ENCODE assay signal across 9 cellular contexts in genomic region chr15:41989573-41990242, GRCh38. TPM values are rescaled to one million over a fixed set of nuclear protein-coding genes. Genes with fewer than 3 reads are reported as not detected.
DNase-seq lines count a peak whose midpoint lies in the region; ATAC-seq, FAIRE-seq and TF ChIP-seq lines count a peak whose summit lies in the region.
"Had no signal": no experiment of that assay in that cellular context is flagged by ENCODE, and none has a peak within 500 bp of the region (broad histone marks: within the 10 kb centered on the region; RNA-seq: fewer than 3 reads in every experiment).

No MANE protein-coding gene starts in this region.

- POLR2A ChIA-PET in CD8-positive, alpha-beta T cell (lab: Charles Lee): interaction anchor here (1.2 kb wide), 1 partner anchor 17 kb away, joined by 3 read pairs; the partner anchor contains the start of gene EHD4
- POLR2A ChIA-PET in H1 (lab: Charles Lee; ENCODE audit: partially characterized antibody): interaction anchor here (0.8 to 3.1 kb wide), 5 partner anchors 18 to 71 kb away, joined by 3 to 14 read pairs (median 3); partner anchors contain the start of gene EHD4

- H3K27ac ChIP-seq in CD8-positive, alpha-beta T cell (ENCODE audit: low read depth, low read length): no peak overlapping the region
- no peak overlapping the region for H3K27ac ChIP-seq in H1 (ENCODE audit: low read depth, low read length)

- H4K20me1 ChIP-seq in H1 (replicated peaks in 1 of 2; ENCODE audit: control insufficient read depth in 1 of 2, insufficient read depth in 2 of 2, low read length in 2 of 2): no peaks in the 10 kb centered on the region

- H2BK15ac ChIP-seq in H1 (ENCODE audit: low read length): no peak overlapping the region

- H4K91ac ChIP-seq in H1 (replicated peaks; ENCODE audit: insufficient read length, low read length): peak overlapping the region; percentile 22

- no peak overlapping the region for H3K9ac ChIP-seq in H1 (replicated peaks in 1 of 4; ENCODE audit: extremely low read depth in 1 of 4, low read depth in 3 of 4, low read length in 3 of 4)

- no peak overlapping the region for H3K23ac ChIP-seq in H1 (ENCODE audit: insufficient read length)

- peak; percentile 99 for ATAC-seq in CD8-positive, alpha-beta T cell
- no peak for ATAC-seq in GM18909 (IDR thresholded peaks at IDR 0.05; ENCODE audit: poor library complexity, unreplicated experiment)

- H2AFZ ChIP-seq in H1 (ENCODE audit: low read length): peak overlapping the region; percentile 93

- H4K8ac ChIP-seq in H1 (ENCODE audit: extremely low read depth, insufficient read depth, low read length): peak overlapping the region; percentile 86; the same call in 1 of the 2 replicates

- no peak overlapping the region for H3K4me3 ChIP-seq in CD8-positive, alpha-beta T cell (ENCODE audit: low read depth, low read length)
- H3K4me3 ChIP-seq in H1 (ENCODE audit: extremely low read depth in 1 of 4, insufficient read depth in 2 of 4, low read depth in 3 of 4, low read length in 4 of 4): no peak overlapping the region

- H3K79me2 ChIP-seq in H1 (ENCODE audit: control insufficient read depth in 1 of 2, insufficient read depth in 2 of 2, low read length in 2 of 2): no peaks in the 10 kb centered on the region

- no peaks in the 10 kb centered on the region for H3K9me3 Mint-ChIP-seq in CD8-positive, alpha-beta T cell

- H2BK12ac ChIP-seq in H1 (ENCODE audit: low read depth, low read length): no peak overlapping the region

- no peak overlapping the region for H4K5ac ChIP-seq in H1 (ENCODE audit: insufficient read length, low read depth, low read length)

- TF ChIP-seq RAD21 in H1 (IDR thresholded peaks at IDR 0.05 in 1 of 2, conservative IDR thresholded peaks at IDR 0.05 in 1 of 2; ENCODE audit: low read depth in 2 of 2, low read length in 2 of 2): peak; percentile 99 to 100

- H3K27me3 Mint-ChIP-seq in CD8-positive, alpha-beta T cell (ENCODE audit: low read depth): peaks cover 3% of the 10 kb centered on the region

- TF ChIP-seq POLR2A in H54 (IDR thresholded peaks at IDR 0.05; ENCODE audit: low read depth, low read length): no peak
- TF ChIP-seq POLR2A in H1 (IDR thresholded peaks at IDR 0.05; ENCODE audit: control extremely low read depth in 1 of 2, low read depth in 2 of 2, low read length in 2 of 2): no peak

- intact Hi-C loops in CD8-positive, alpha-beta T cell (cut with DNase I, micrococcal nuclease): loop anchor here (1.0 to 5.0 kb wide), 6 partner anchors 70 to 661 kb away; no protein-coding TSS in a partner anchor

- no peak overlapping the region for H3K4me3 Mint-ChIP-seq in CD8-positive, alpha-beta T cell

- FAIRE-seq in H54 (lab: Jason Lieb, UNC) (no peak), H1 (lab: Jason Lieb, UNC) (peak; percentile 98)

- H2BK120ac ChIP-seq in H1 (replicated peaks; ENCODE audit: low read depth, low read length): no peak overlapping the region

- H3K4me1 ChIP-seq in CD8-positive, alpha-beta T cell (ENCODE audit: insufficient read depth, low read length): no peaks in the 10 kb centered on the region
- peaks cover 0 to 5% (median 1%) of the 10 kb centered on the region in 4 experiments; a peak in 4 of 7 replicates for H3K4me1 ChIP-seq in H1 (replicated peaks in 1 of 4; ENCODE audit: control insufficient read depth in 3 of 4, insufficient read depth in 4 of 4, low read length in 3 of 4)

- H3K79me1 ChIP-seq in H1 (ENCODE audit: low read depth, low read length): no peaks in the 10 kb centered on the region

- H3K56ac ChIP-seq in H1 (replicated peaks; ENCODE audit: insufficient read length, low read depth, low read length): no peak overlapping the region

- no peak for TF ChIP-seq EP300 in H1 (IDR thresholded peaks at IDR 0.05; ENCODE audit: borderline replicate concordance in 1 of 2, low read depth in 2 of 2, low read length in 2 of 2)

- no peak overlapping the region for H3K18ac ChIP-seq in H1 (ENCODE audit: extremely low read depth, low read length)

- no peak overlapping the region for H2BK5ac ChIP-seq in H1 (ENCODE audit: low read depth, low read length)

- no peak overlapping the region for H2AK5ac ChIP-seq in H1 (ENCODE audit: low read depth, low read length)

- 40% methylated on average over 9 of the region's 9 CpGs; no CpG with 5 or more reads in 1 of the 2 experiments for WGBS in H1 (ENCODE audit: extremely low coverage in 1 of 2, insufficient coverage in 1 of 2, insufficient read length in 1 of 2, insufficient replicate concordance in 2 of 2, low coverage in 1 of 2, low lambda C conversion rate in 2 of 2, missing lambda C conversion rate in 1 of 2), 2 experiments

- no peak overlapping the region for H2BK20ac ChIP-seq in H1 (ENCODE audit: low read length)

- DNase-seq in CD8-positive, alpha-beta T cell: peak; percentile 64 to 88 (median 79)
- peak; percentile 82 for DNase-seq in H54 (ENCODE audit: insufficient read length, low spot score)
- peak; percentile 54 for DNase-seq in NCI-H748 (lab: John Stamatoyannopoulos, UW; ENCODE audit: unreplicated experiment)
- DNase-seq in activated CD8-positive, alpha-beta memory T cell treated with anti-CD3 and anti-CD28 coated beads for 24 hours: peak; percentile 98
- peak; percentile 70 to 100 for DNase-seq in H1 (ENCODE audit: low read depth in 1 of 2, low spot score in 2 of 2)
- DNase-seq in mesenteric fat pad (ENCODE audit: low spot score): peak; percentile 94
- DNase-seq in stimulated activated CD8-positive, alpha-beta memory T cell treated with anti-CD3 and anti-CD28 coated beads, Interleukin-2, amount 100 ng/mL, for 1 hour (ENCODE audit: low read depth in 2 of 2): peak; percentile 63 to 68

- no peaks in the 10 kb centered on the region for H3K4me1 Mint-ChIP-seq in CD8-positive, alpha-beta T cell (ENCODE audit: low read depth)

- H3K27ac Mint-ChIP-seq in CD8-positive, alpha-beta T cell: no peak overlapping the region

- H3K4me2 ChIP-seq in H1 (ENCODE audit: insufficient read depth in 1 of 2, low read depth in 2 of 2, low read length in 2 of 2): no peak overlapping the region

- H3K23me2 ChIP-seq in H1 (ENCODE audit: low read depth, low read length): no peaks in the 10 kb centered on the region

- CTCF ChIA-PET in CD8-positive, alpha-beta T cell (lab: Charles Lee): interaction anchor here (0.5 to 6.4 kb wide), 34 partner anchors 8 to 463 kb away, joined by 3 to 43 read pairs (median 4); partner anchors contain the start of genes EHD4, MAPKBP1 and PLA2G4D
- CTCF ChIA-PET in H1 (lab: Charles Lee; ENCODE audit: partially characterized antibody): interaction anchor here (0.7 to 16.4 kb wide), 32 partner anchors 11 to 160 kb away, joined by 3 to 252 read pairs (median 6); partner anchors contain the start of gene EHD4

- H3K9me3 ChIP-seq in CD8-positive, alpha-beta T cell (ENCODE audit: low read length): no peaks in the 10 kb centered on the region
- no peaks in the 10 kb centered on the region for H3K9me3 ChIP-seq in H1 (ENCODE audit: insufficient read depth in 2 of 2, low read depth in 1 of 2, low read length in 1 of 2)

- H3K36me3 ChIP-seq in CD8-positive, alpha-beta T cell (ENCODE audit: insufficient read depth, low read length): no peaks in the 10 kb centered on the region
- H3K36me3 ChIP-seq in H1 (ENCODE audit: control insufficient read depth in 2 of 4, insufficient read depth in 4 of 4, low read length in 3 of 4): no peaks in the 10 kb centered on the region

- TF ChIP-seq CTCF in CD8-positive, alpha-beta T cell (IDR thresholded peaks at IDR 0.05): peak; percentile 90
- peak; percentile 98 to 99 (median 98) for TF ChIP-seq CTCF in H1 (IDR thresholded peaks at IDR 0.05; ENCODE audit: control extremely low read depth in 1 of 3, insufficient read depth in 1 of 3, low read depth in 1 of 3, low read length in 3 of 3)

- H3K4ac ChIP-seq in H1 (replicated peaks; ENCODE audit: insufficient read length, low read depth, low read length): no peak overlapping the region

- H3K27me3 ChIP-seq in CD8-positive, alpha-beta T cell (ENCODE audit: insufficient read depth, low read length): no peaks in the 10 kb centered on the region
- H3K27me3 ChIP-seq in H1 (replicated peaks in 1 of 4; ENCODE audit: control insufficient read depth in 3 of 4, extremely low read depth in 1 of 4, insufficient read depth in 3 of 4, low read length in 3 of 4): no peaks in the 10 kb centered on the region

- no peak overlapping the region for H3K14ac ChIP-seq in H1 (ENCODE audit: insufficient read length)

- no peaks in the 10 kb centered on the region for H3K36me3 Mint-ChIP-seq in CD8-positive, alpha-beta T cell

TF ChIP-seq in H1, 55 proteins besides CTCF, POLR2A, EP300 and RAD21:
- peak; percentile 77 for TF ChIP-seq YY1 (IDR thresholded peaks at IDR 0.05; ENCODE audit: low read depth, low read length)
- TF ChIP-seq MAX (IDR thresholded peaks at IDR 0.05): peak; percentile 66
- TF ChIP-seq GABPA (IDR thresholded peaks at IDR 0.05; ENCODE audit: borderline replicate concordance, insufficient read depth, low read length): peak; percentile 64; the same call in 1 of the 2 replicates
- no peak for TF ChIP-seq SIN3A (conservative IDR thresholded peaks at IDR 0.05 in 1 of 2, IDR thresholded peaks at IDR 0.05 in 1 of 2; ENCODE audit: low read depth in 1 of 2, low read length in 2 of 2)
TF ChIP-seq in H1: peak in this region for 3.

RNA-seq across cellular contexts. Expression of gene EHD4, which starts 17.4 kb away (rescaled TPM):
- 10 to 100 TPM; 36.4 to 40.5 TPM for total RNA-seq in CD8-positive, alpha-beta T cell
- 24.5 and 25.6 TPM in 2 replicates for total RNA-seq in H1 (2021; fragmentation: NEBNext Ultra II Directional; extraction: Animal tissue kit (Norgen Biotek cat#: 25700))
- polyA plus RNA-seq in H1 (2011; rRNA removed): 17.5 and 19.8 TPM in 2 replicates
- polyA plus RNA-seq in H1 (2011; cell fraction: cytosol; rRNA removed): 18.3 TPM
- polyA plus RNA-seq in H1 (2011; cell fraction: nucleus; rRNA removed): 17.6 TPM
- polyA plus RNA-seq in H1 (2012, experiment 1 of 2): 17.4 to 19.9 TPM (median 19.3 TPM) in 4 replicates
- 19.4 TPM for polyA plus RNA-seq in H1 (2012, experiment 2 of 2)
- polyA plus RNA-seq in H1 (2013, experiment 1 of 2): 12.8 TPM
- 13.5 TPM for polyA plus RNA-seq in H1 (2013, experiment 2 of 2)
- polyA minus RNA-seq in H1 (2011; rRNA and poly(A)+ RNA removed): 23.8 TPM in 2 replicates
- polyA minus RNA-seq in H1 (2011; cell fraction: cytosol; rRNA and poly(A)+ RNA removed): 16.7 TPM
- polyA minus RNA-seq in H1 (2011; cell fraction: nucleus; rRNA and poly(A)+ RNA removed): 25.9 TPM
- 35.7 TPM for total RNA-seq in mesenteric fat pad

RNA-seq across cellular contexts. Expression of gene PLA2G4E, which starts 31.1 kb away (rescaled TPM):
- not detected for total RNA-seq in CD8-positive, alpha-beta T cell
- not detected in 2 replicates for total RNA-seq in H1 (2021; fragmentation: NEBNext Ultra II Directional; extraction: Animal tissue kit (Norgen Biotek cat#: 25700))
- 0.03 TPM in 2 replicates for polyA plus RNA-seq in H1 (2011; rRNA removed)
- polyA plus RNA-seq in H1 (2011; cell fraction: cytosol; rRNA removed): not detected
- 0.04 TPM for polyA plus RNA-seq in H1 (2011; cell fraction: nucleus; rRNA removed)
- polyA plus RNA-seq in H1 (2012, experiment 1 of 2): not detected in 4 replicates
- polyA plus RNA-seq in H1 (2012, experiment 2 of 2): not detected
- not detected for polyA plus RNA-seq in H1 (2013, experiment 1 of 2)
- polyA plus RNA-seq in H1 (2013, experiment 2 of 2): 0.04 TPM
- not detected in 2 replicates for polyA minus RNA-seq in H1 (2011; rRNA and poly(A)+ RNA removed)
- not detected for polyA minus RNA-seq in H1 (2011; cell fraction: cytosol; rRNA and poly(A)+ RNA removed)
- polyA minus RNA-seq in H1 (2011; cell fraction: nucleus; rRNA and poly(A)+ RNA removed): not detected
- not detected for total RNA-seq in mesenteric fat pad
- total RNA-seq: T-helper 2 cell treated with Interferon-gamma antibody and Interleukin-4, amounts not matched to agents 100 ng/mL and 5 ng/mL, for 36 hours had no signal
